In the genomic region with DNA sequence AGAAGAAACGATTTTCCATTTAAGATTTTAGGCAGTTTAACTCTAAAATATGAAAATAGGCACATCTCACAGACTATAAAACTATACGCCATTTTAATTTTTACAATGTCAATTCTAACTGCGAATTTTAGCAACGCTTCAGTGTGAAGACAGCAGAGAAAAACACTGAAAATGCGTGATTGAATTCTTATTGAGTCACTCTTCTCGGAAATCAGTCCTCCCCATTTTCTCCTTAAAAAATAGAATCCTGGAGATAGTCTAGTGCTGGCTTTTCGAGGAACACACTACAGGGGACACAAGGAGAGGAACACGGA, we compare ENCODE assay signal across 8 cellular contexts. TPM values are rescaled to one million over a fixed set of nuclear protein-coding genes. Genes with fewer than 3 reads are reported as not detected.
DNase-seq lines count a peak whose midpoint lies in the region; ATAC-seq, FAIRE-seq and TF ChIP-seq lines count a peak whose summit lies in the region.

No MANE protein-coding gene starts in this region.

- peak overlapping the region; percentile 60 for H3K4me3 ChIP-seq in A673 (ENCODE audit: low read depth, low read length, poor library complexity, severe bottlenecking)
- H3K4me3 ChIP-seq in HUES6 (ENCODE audit: low read depth, low read length), result peak overlapping the region; percentile 98
- peak overlapping the region; percentile 87 to 89 for H3K4me3 ChIP-seq in cardiac fibroblast (replicated peaks in 1 of 2; ENCODE audit: low read depth in 2 of 2, low read length in 2 of 2)
- peak overlapping the region; percentile 85 to 95 for H3K4me3 ChIP-seq in muscle layer of duodenum (ENCODE audit: low read depth in 1 of 2, low read length in 2 of 2)

- H3K27ac ChIP-seq in A673 (ENCODE audit: low read depth, low read length, poor library complexity, severe bottlenecking), result no peak overlapping the region
- H3K27ac ChIP-seq in HUES6 (ENCODE audit: low read depth, low read length), result peak overlapping the region; percentile 73; the same call in 1 of the 2 replicates
- H3K27ac ChIP-seq in muscle layer of duodenum (ENCODE audit: low read length), result peak overlapping the region; percentile 75

- H3K9ac ChIP-seq in HUES6 (ENCODE audit: low read length), result peak overlapping the region; percentile 41

- intact Hi-C loops in A673 (cut with micrococcal nuclease; ENCODE audit: unreplicated experiment), result no loop called here

- POLR2A ChIA-PET in A673 (lab: Charles Lee; ENCODE audit: low non-redundant PET), result no interaction called here

- CTCF ChIA-PET in A673 (lab: Charles Lee), result no interaction called here

- no TSS peak for BruUV-seq in A673 (replicated peaks; lab: Mats Ljungman, UMichigan)

- H3K27me3 ChIP-seq in A673 (replicated peaks; ENCODE audit: insufficient read depth, low read depth, low read length, poor library complexity), result no peaks in the 10 kb centered on the region
- no peaks in the 10 kb centered on the region for H3K27me3 ChIP-seq in HUES6 (ENCODE audit: control insufficient read depth, insufficient read depth, low read length)
- no peaks in the 10 kb centered on the region for H3K27me3 ChIP-seq in muscle layer of duodenum (ENCODE audit: low read depth, low read length)

- H3K4me1 ChIP-seq in A673 (ENCODE audit: insufficient read depth, low read length, poor library complexity, severe bottlenecking) (no peaks in the 10 kb centered on the region), HUES6 (ENCODE audit: control insufficient read depth, insufficient read depth, low read length) (peaks cover 28% of the 10 kb centered on the region; the same call in 1 of the 2 replicates), muscle layer of duodenum (ENCODE audit: control insufficient read depth in 1 of 2, insufficient read depth in 2 of 2, low read length in 2 of 2) (peaks cover 4 to 9% of the 10 kb centered on the region in 2 donors)

- no peak for DNase-seq in A673 (ENCODE audit: low spot score)
- no peak for DNase-seq in cardiac fibroblast (ENCODE audit: low read depth in 2 of 2)
- DNase-seq in Ammon's horn (ENCODE audit: low spot score), result no peak
- DNase-seq in urothelium cell line (ENCODE audit: low spot score), result no peak
- no peak for DNase-seq in H54 (ENCODE audit: insufficient read length, low spot score)

- H3K9me3 ChIP-seq in A673 (ENCODE audit: low read depth, low read length, poor library complexity, severe bottlenecking) (no peaks in the 10 kb centered on the region), HUES6 (ENCODE audit: control insufficient read depth, insufficient read depth, low read depth, low read length) (no peaks in the 10 kb centered on the region; the same call in 1 of the 2 replicates), muscle layer of duodenum (ENCODE audit: control insufficient read depth in 1 of 2, low read length in 2 of 2) (no peaks in the 10 kb centered on the region)

- TF ChIP-seq CTCF in A673 (conservative IDR thresholded peaks at IDR 0.05; ENCODE audit: low read depth, low read length) (no peak), cardiac fibroblast (IDR thresholded peaks at IDR 0.05; ENCODE audit: low read depth, low read length) (no peak)

- H3K36me3 ChIP-seq in A673 (ENCODE audit: insufficient read depth, low read length, poor library complexity, severe bottlenecking), result no peaks in the 10 kb centered on the region
- no peaks in the 10 kb centered on the region for H3K36me3 ChIP-seq in HUES6 (ENCODE audit: control insufficient read depth, insufficient read depth, low read length)
- H3K36me3 ChIP-seq in muscle layer of duodenum (ENCODE audit: control insufficient read depth in 1 of 2, insufficient read depth in 2 of 2, low read length in 2 of 2), result no peaks in the 10 kb centered on the region

- ATAC-seq in GM18519 (IDR thresholded peaks at IDR 0.05; ENCODE audit: low FRiP score, unreplicated experiment), result no peak

- TF ChIP-seq POLR2A in H54 (IDR thresholded peaks at IDR 0.05; ENCODE audit: low read depth, low read length), result no peak

- FAIRE-seq in urothelium cell line (lab: Jason Lieb, UNC) (no peak), H54 (lab: Jason Lieb, UNC) (no peak)

RNA-seq across cellular contexts. Expression of a gene that starts 0.4 kb away (rescaled TPM):
- total RNA-seq in A673 (2021), result 2.0 and 2.5 TPM in 2 replicates
